Comparison of ENCODE assay signal across 9 cellular contexts in the genomic region with DNA sequence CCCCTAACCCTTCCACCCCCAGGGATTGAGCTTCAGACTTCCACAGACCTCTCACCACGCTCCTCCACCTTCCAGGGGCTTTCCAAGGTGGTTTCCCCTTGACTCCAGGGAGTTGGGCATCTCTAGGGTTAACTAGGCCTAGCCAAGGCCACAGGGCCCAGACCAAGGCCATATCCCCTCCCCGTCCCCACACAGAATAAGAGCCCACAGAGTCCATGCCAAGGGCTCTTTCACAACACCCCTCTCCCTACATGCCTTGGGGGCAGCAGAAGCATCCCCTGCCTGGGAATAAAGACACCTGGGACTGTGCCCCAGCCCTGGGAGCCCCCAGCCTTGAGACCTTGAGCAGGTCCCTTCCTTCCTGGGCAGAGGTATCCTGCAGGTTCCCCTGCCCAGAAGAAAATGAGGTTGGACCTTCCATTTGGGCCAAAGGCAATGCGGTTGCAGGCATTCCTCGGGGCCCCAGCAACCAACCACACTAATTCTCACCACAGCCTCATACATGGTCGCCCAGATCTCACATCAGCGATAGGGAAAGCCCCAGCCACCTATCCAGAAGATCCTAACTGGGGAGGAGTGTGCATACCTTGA. TPM values are rescaled to one million over a fixed set of nuclear protein-coding genes. Genes with fewer than 3 reads are reported as not detected.
DNase-seq lines count a peak whose midpoint lies in the region; ATAC-seq and TF ChIP-seq lines count a peak whose summit lies in the region.
"Had no signal": no experiment of that assay in that cellular context is flagged by ENCODE, and none has a peak within 500 bp of the region (broad histone marks: within the 10 kb centered on the region; RNA-seq: fewer than 3 reads in every experiment).

No MANE protein-coding gene starts in this region.

- CTCF ChIA-PET in activated naive CD4-positive, alpha-beta T cell treated with anti-CD3 and anti-CD28 coated beads for 36 hours (lab: Charles Lee), result interaction anchor here (0.9 to 1.6 kb wide), 4 partner anchors 9 to 79 kb away, joined by 4 to 7 read pairs (median 4); no protein-coding TSS in a partner anchor

- peaks cover 5% of the 10 kb centered on the region for H3K27me3 Mint-ChIP-seq in activated naive CD4-positive, alpha-beta T cell treated with anti-CD3 and anti-CD28 coated beads for 36 hours (ENCODE audit: low read depth)
- peaks cover 13% of the 10 kb centered on the region for H3K27me3 Mint-ChIP-seq in activated T-cell treated with anti-CD3 and anti-CD28 coated beads, Interleukin-2, amount 50 U/mL, for 72 hours (ENCODE audit: low read depth)
- H3K27me3 Mint-ChIP-seq in memory B cell, result no peaks in the 10 kb centered on the region

- H3K9me3 ChIP-seq in thoracic aorta (no peaks in the 10 kb centered on the region), testis (no peaks in the 10 kb centered on the region)

- H3K27ac ChIP-seq in thoracic aorta, result no peak overlapping the region
- no peak overlapping the region for H3K27ac ChIP-seq in testis

- H3K4me1 Mint-ChIP-seq in activated naive CD4-positive, alpha-beta T cell treated with anti-CD3 and anti-CD28 coated beads for 36 hours (ENCODE audit: low read depth), result peaks cover 19% of the 10 kb centered on the region
- H3K4me1 Mint-ChIP-seq in activated T-cell treated with anti-CD3 and anti-CD28 coated beads, Interleukin-2, amount 50 U/mL, for 72 hours (ENCODE audit: low read depth), result peaks cover 27% of the 10 kb centered on the region
- H3K4me1 Mint-ChIP-seq in memory B cell, result peaks cover 36% of the 10 kb centered on the region

- H3K4me3 ChIP-seq in thoracic aorta, result peak overlapping the region; percentile 85
- no peak overlapping the region for H3K4me3 ChIP-seq in testis

- TF ChIP-seq POLR2A in testis (IDR thresholded peaks at IDR 0.05), result no peak

- peaks cover 3 to 48% of the 10 kb centered on the region in 2 donors for H3K4me1 ChIP-seq in thoracic aorta (ENCODE audit: control insufficient read depth in 1 of 2, low read depth in 2 of 2)
- peaks cover 5% of the 10 kb centered on the region for H3K4me1 ChIP-seq in testis

- H3K9me3 Mint-ChIP-seq in activated naive CD4-positive, alpha-beta T cell treated with anti-CD3 and anti-CD28 coated beads for 36 hours, result no peaks in the 10 kb centered on the region
- no peaks in the 10 kb centered on the region for H3K9me3 Mint-ChIP-seq in activated T-cell treated with anti-CD3 and anti-CD28 coated beads, Interleukin-2, amount 50 U/mL, for 72 hours
- H3K9me3 Mint-ChIP-seq in memory B cell, result no peaks in the 10 kb centered on the region

- no peaks in the 10 kb centered on the region for H3K36me3 Mint-ChIP-seq in activated naive CD4-positive, alpha-beta T cell treated with anti-CD3 and anti-CD28 coated beads for 36 hours (ENCODE audit: low read depth)
- no peaks in the 10 kb centered on the region for H3K36me3 Mint-ChIP-seq in activated T-cell treated with anti-CD3 and anti-CD28 coated beads, Interleukin-2, amount 50 U/mL, for 72 hours (ENCODE audit: insufficient read depth in 2 of 2)
- no peaks in the 10 kb centered on the region for H3K36me3 Mint-ChIP-seq in memory B cell

- TF ChIP-seq CTCF in thoracic aorta (IDR thresholded peaks at IDR 0.05) (no peak), testis (IDR thresholded peaks at IDR 0.05) (no peak), GM10266 (IDR thresholded peaks at IDR 0.05; ENCODE audit: control insufficient read depth, insufficient read depth, low read depth, missing control alignments) (no peak)

- no peak overlapping the region for H3K27ac Mint-ChIP-seq in activated naive CD4-positive, alpha-beta T cell treated with anti-CD3 and anti-CD28 coated beads for 36 hours
- no peak overlapping the region for H3K27ac Mint-ChIP-seq in activated T-cell treated with anti-CD3 and anti-CD28 coated beads, Interleukin-2, amount 50 U/mL, for 72 hours
- peak overlapping the region; percentile 84 for H3K27ac Mint-ChIP-seq in memory B cell

- H3K4me3 Mint-ChIP-seq in activated naive CD4-positive, alpha-beta T cell treated with anti-CD3 and anti-CD28 coated beads for 36 hours, result peak overlapping the region; percentile 64
- peak overlapping the region; percentile 69 to 83 for H3K4me3 Mint-ChIP-seq in activated T-cell treated with anti-CD3 and anti-CD28 coated beads, Interleukin-2, amount 50 U/mL, for 72 hours
- peak overlapping the region; percentile 89 for H3K4me3 Mint-ChIP-seq in memory B cell

- WGBS in testis, 2 donors, result 71 to 79% methylated on average over 6 of the region's 6 CpGs

- intact Hi-C loops in activated naive CD4-positive, alpha-beta T cell treated with anti-CD3 and anti-CD28 coated beads for 36 hours (cut with micrococcal nuclease), result loop anchor here (2.0 to 10.0 kb wide), 2 partner anchors 31 to 379 kb away; no protein-coding TSS in a partner anchor
- intact Hi-C loops in testis (cut with DNase I; ENCODE audit: low total_unique reads), result no loop called here

- H3K36me3 ChIP-seq in thoracic aorta, result no peaks in the 10 kb centered on the region
- no peaks in the 10 kb centered on the region for H3K36me3 ChIP-seq in testis (ENCODE audit: low read depth, missing control alignments)

- no peaks in the 10 kb centered on the region for H3K27me3 ChIP-seq in thoracic aorta (replicated peaks; ENCODE audit: insufficient read depth)
- H3K27me3 ChIP-seq in testis, result no peaks in the 10 kb centered on the region

- no peak for ATAC-seq in activated T-cell treated with anti-CD3 and anti-CD28 coated beads, Interleukin-2, amount 50 U/mL, for 72 hours (replicated peaks in 1 of 2)
- ATAC-seq in memory B cell (ENCODE audit: low read depth) (no peak), thoracic aorta (ENCODE audit: insufficient number of reproducible peaks, low FRiP score, low read depth) (no peak)

- DNase-seq in activated naive CD4-positive, alpha-beta T cell treated with anti-CD3 and anti-CD28 coated beads for 36 hours, result no peak
- no peak for DNase-seq in activated naive CD4-positive, alpha-beta T cell treated with anti-CD3 and anti-CD28 coated beads, Interleukin-2, amount 50 U/mL, for 16 hours
- no peak for DNase-seq in activated T-cell treated with anti-CD3 and anti-CD28 coated beads, Interleukin-2, amount 50 U/mL, for 72 hours
- DNase-seq in memory B cell (ENCODE audit: low spot score in 2 of 2), result no peak
- no peak for DNase-seq in thoracic aorta (ENCODE audit: low spot score)
- DNase-seq in testis, result no peak
- DNase-seq in AML-193 (lab: John Stamatoyannopoulos, UW), result no peak
- DNase-seq in GM10266 (ENCODE audit: extremely low spot score), result no peak
- DNase-seq: activated gamma-delta T cell had no signal

RNA-seq across cellular contexts. Expression of gene GDPD5, which starts 1.8 kb away (rescaled TPM):
- 10 to 100 TPM; 13.3 to 13.5 TPM for total RNA-seq in activated naive CD4-positive, alpha-beta T cell treated with anti-CD3 and anti-CD28 coated beads for 36 hours
- 10 to 100 TPM; 16.9 to 29.5 TPM for total RNA-seq in activated T-cell treated with anti-CD3 and anti-CD28 coated beads, Interleukin-2, amount 50 U/mL, for 72 hours
- total RNA-seq in thoracic aorta (10 to 100 TPM; 30.8 to 34.9 TPM), testis (10 to 100 TPM; 43.3 to 99.5 TPM)
- polyA plus RNA-seq in testis (ENCODE audit: insufficient read depth, low read depth, low replicate concordance), result 65.8 TPM

RNA-seq across cellular contexts. Expression of gene SERPINH1, which starts 38.1 kb away (rescaled TPM):
- 10 to 100 TPM; 13.9 to 15.4 TPM for total RNA-seq in activated naive CD4-positive, alpha-beta T cell treated with anti-CD3 and anti-CD28 coated beads for 36 hours
- total RNA-seq in activated T-cell treated with anti-CD3 and anti-CD28 coated beads, Interleukin-2, amount 50 U/mL, for 72 hours, result 10 to 100 TPM; 17.3 to 20.4 TPM
- 100 to 1,000 TPM; 367 to 480 TPM for total RNA-seq in thoracic aorta
- 100 to 1,000 TPM; 122 to 178 TPM for total RNA-seq in testis
- polyA plus RNA-seq in testis (ENCODE audit: insufficient read depth, low read depth, low replicate concordance), result 92.2 TPM

Comparison
In these comparisons a context has a peak if more than half of its experiments do, and no peak if none do; other contexts are left out.
1. RNA of gene SERPINH1, which starts 38.1 kb away (total RNA-seq): 367 to 480 TPM in thoracic aorta and 122 to 178 TPM in testis; 17.3 to 20.4 TPM in activated T-cell treated with anti-CD3 and anti-CD28 coated beads, Interleukin-2, amount 50 U/mL, for 72 hours and 13.9 to 15.4 TPM in activated naive CD4-positive, alpha-beta T cell treated with anti-CD3 and anti-CD28 coated beads for 36 hours; every median in the first group is over 4 times any median in the second.
2. Peak in every context shown above with its lines, with median percentiles within 50 percentile points of each other: H3K4me3 Mint-ChIP-seq.